In genomic region chr2:24710806-24711205, GRCh38 we compare ENCODE assay signal across 25 cellular contexts.
A peak's percentile ranks its signal among the peaks of the same experiment; 100 is the strongest.
DNase-seq lines count a peak whose midpoint lies in the region; ATAC-seq, FAIRE-seq and TF ChIP-seq lines count a peak whose summit lies in the region.
"Had no signal": no experiment of that assay in that cellular context is flagged by ENCODE, and none has a peak within 500 bp of the region (broad histone marks: within the 10 kb centered on the region; RNA-seq: fewer than 3 reads in every experiment).

No MANE protein-coding gene starts in this region.

- H3K4me3 ChIP-seq in left ventricle myocardium inferior (no peak overlapping the region), right atrium auricular region (no peak overlapping the region), psoas muscle (no peak overlapping the region), testis (no peak overlapping the region)
- H3K4me3 ChIP-seq: A549; BLaER1 treated with 17β-estradiol and CSF1 and Interleukin-3, amounts not matched to agents 10 nM and 100 nM; GM12878 had no signal

- TF ChIP-seq POLR2A in H54 (IDR thresholded peaks at IDR 0.05; ENCODE audit: low read depth, low read length) (no peak), testis (IDR thresholded peaks at IDR 0.05) (no peak)

- intact Hi-C loops in left ventricle myocardium inferior (cut with micrococcal nuclease) (no loop called here), psoas muscle (cut with DNase I) (no loop called here), testis (cut with DNase I; ENCODE audit: low total_unique reads) (no loop called here)

- TF ChIP-seq CTCF in left ventricle myocardium inferior (IDR thresholded peaks at IDR 0.05; ENCODE audit: borderline replicate concordance) (no peak), right atrium auricular region (IDR thresholded peaks at IDR 0.05) (no peak), psoas muscle (IDR thresholded peaks at IDR 0.05) (no peak), testis (IDR thresholded peaks at IDR 0.05) (no peak)

- no peaks in the 10 kb centered on the region for H3K27me3 ChIP-seq in left ventricle myocardium inferior (ENCODE audit: low read depth)
- no peaks in the 10 kb centered on the region for H3K27me3 ChIP-seq in right atrium auricular region
- H3K27me3 ChIP-seq in psoas muscle (ENCODE audit: insufficient read depth in 3 of 3, low read length in 2 of 3): no peaks in the 10 kb centered on the region
- no peaks in the 10 kb centered on the region for H3K27me3 ChIP-seq in testis
- H3K27me3 ChIP-seq: BLaER1 treated with 17β-estradiol and CSF1 and Interleukin-3, amounts not matched to agents 10 nM and 100 nM had no signal

- H3K9me3 ChIP-seq in left ventricle myocardium inferior (replicated peaks) (no peaks in the 10 kb centered on the region), right atrium auricular region (no peaks in the 10 kb centered on the region), psoas muscle (no peaks in the 10 kb centered on the region), testis (no peaks in the 10 kb centered on the region)
- H3K9me3 ChIP-seq: A549; BLaER1 treated with 17β-estradiol and CSF1 and Interleukin-3, amounts not matched to agents 10 nM and 100 nM had no signal

- DNase-seq in left ventricle myocardium inferior (no peak), right atrium auricular region (ENCODE audit: low spot score) (no peak), H54 (ENCODE audit: insufficient read length, low spot score) (no peak), psoas muscle (no peak), testis (peak; percentile 49), NCI-H2107 treated with DMSO at 0.1 percent for 48 hours (lab: John Stamatoyannopoulos, UW; ENCODE audit: unreplicated experiment) (no peak), C1 segment of cervical spinal cord (lab: John Stamatoyannopoulos, UW) (no peak)
- DNase-seq: AML-193; CD4-positive, alpha-beta memory T cell; CD4-positive, CD25-positive, alpha-beta regulatory T cell; CD8-positive, alpha-beta memory T cell; COR-L47; DMS 273 treated with DMSO at 0.1 percent for 48 hours; DMS153; DMS53; DMS79; DND-41; EL; GDM1 had no signal

- H3K27ac ChIP-seq in left ventricle myocardium inferior (replicated peaks): peak overlapping the region; percentile 29
- H3K27ac ChIP-seq in right atrium auricular region: no peak overlapping the region
- no peak overlapping the region for H3K27ac ChIP-seq in psoas muscle
- no peak overlapping the region for H3K27ac ChIP-seq in testis
- H3K27ac ChIP-seq: 22Rv1; A549; BLaER1 treated with 17β-estradiol and CSF1 and Interleukin-3, amounts not matched to agents 10 nM and 100 nM had no signal

- 47 to 63% (median 49%) methylated on average over 6 of the region's 6 CpGs for WGBS in psoas muscle, 3 donors
- 58 to 69% methylated on average over 6 of the region's 6 CpGs for WGBS in testis, 2 donors

- FAIRE-seq in H54 (lab: Jason Lieb, UNC): peak; percentile 11
- FAIRE-seq: GM12878, GM12892, GM18507 had no signal

- H3K36me3 ChIP-seq in left ventricle myocardium inferior: peaks cover 60% of the 10 kb centered on the region
- peaks cover 44% of the 10 kb centered on the region for H3K36me3 ChIP-seq in right atrium auricular region
- H3K36me3 ChIP-seq in psoas muscle (ENCODE audit: insufficient read depth in 1 of 2, low read depth in 1 of 2): peaks cover 5 to 78% of the 10 kb centered on the region in 2 donors
- H3K36me3 ChIP-seq in testis (ENCODE audit: low read depth, missing control alignments): no peaks in the 10 kb centered on the region

- H3K4me1 ChIP-seq in left ventricle myocardium inferior: peaks cover 23% of the 10 kb centered on the region
- no peaks in the 10 kb centered on the region for H3K4me1 ChIP-seq in right atrium auricular region
- peaks cover 4% of the 10 kb centered on the region for H3K4me1 ChIP-seq in psoas muscle
- no peaks in the 10 kb centered on the region for H3K4me1 ChIP-seq in testis
- H3K4me1 ChIP-seq: BLaER1 treated with 17β-estradiol and CSF1 and Interleukin-3, amounts not matched to agents 10 nM and 100 nM had no signal

- ATAC-seq in psoas muscle: peak in 3 of 4 donors; percentile 37 to 51 (median 39)
- ATAC-seq: A549, GM12878 had no signal
